Comparison of ENCODE assay signal across 10 cellular contexts in genomic region chr9:128913048-128913900, GRCh38. TPM values are rescaled to one million over a fixed set of nuclear protein-coding genes. Genes with fewer than 3 reads are reported as not detected.
DNase-seq lines count a peak whose midpoint lies in the region; ATAC-seq and TF ChIP-seq lines count a peak whose summit lies in the region.
"Had no signal": no experiment of that assay in that cellular context is flagged by ENCODE, and none has a peak within 500 bp of the region (broad histone marks: within the 10 kb centered on the region; RNA-seq: fewer than 3 reads in every experiment).

No MANE protein-coding gene starts in this region.

- H3K36me3 ChIP-seq in SK-N-SH (replicated peaks in 1 of 2; ENCODE audit: control insufficient read depth in 1 of 2, insufficient read depth in 2 of 2, low read length in 1 of 2) (peaks cover 5 to 42% of the 10 kb centered on the region in 2 experiments), ascending aorta (peaks cover 48 to 61% of the 10 kb centered on the region in 2 donors), liver (ENCODE audit: control insufficient read depth in 4 of 4, insufficient read depth in 3 of 4, low read depth in 1 of 4, low read length in 3 of 4) (peaks cover 4 to 24% (median 17%) of the 10 kb centered on the region in 4 donors), suprapubic skin (peaks cover 43% of the 10 kb centered on the region)

- H3K9me2 ChIP-seq in SK-N-SH = no peaks in the 10 kb centered on the region

- TF ChIP-seq RAD21 in SK-N-SH (IDR thresholded peaks at IDR 0.05; ENCODE audit: low read length) = no peak
- TF ChIP-seq RAD21 in liver (IDR thresholded peaks at IDR 0.05) = no peak

- H3K27ac ChIP-seq in SK-N-SH (ENCODE audit: low read depth in 2 of 2, low read length in 1 of 2) (peak overlapping the region in 1 of 2 experiments; percentile 70; a peak in 1 of 4 replicates), ascending aorta (peak overlapping the region; percentile 94 to 95), liver (ENCODE audit: low read depth in 1 of 2, low read length in 2 of 2) (peak overlapping the region; percentile 34 to 54), suprapubic skin (peak overlapping the region; percentile 79)

- H3K9ac ChIP-seq in SK-N-SH = no peak overlapping the region
- H3K9ac ChIP-seq in liver (ENCODE audit: low read depth in 1 of 2, low read length in 2 of 2) = no peak overlapping the region

- no peak for ATAC-seq in SK-N-SH treated with all-trans-retinoic acid at 6 μM for 48 hours

- no peaks in the 10 kb centered on the region for H3K9me3 ChIP-seq in SK-N-SH
- H3K9me3 ChIP-seq in ascending aorta = no peaks in the 10 kb centered on the region
- no peaks in the 10 kb centered on the region for H3K9me3 ChIP-seq in liver (ENCODE audit: control insufficient read depth in 4 of 4, low read length in 3 of 4)
- H3K9me3 ChIP-seq in suprapubic skin = no peaks in the 10 kb centered on the region

- 90% methylated on average over 11 of the region's 15 CpGs for WGBS in SK-N-SH (ENCODE audit: low lambda C conversion rate)
- 77% methylated on average over 15 of the region's 15 CpGs for WGBS in liver
- 57% methylated on average over 15 of the region's 15 CpGs for WGBS in suprapubic skin

- H3F3A ChIP-seq in SK-N-SH (replicated peaks; ENCODE audit: insufficient read depth) = peaks cover 7% of the 10 kb centered on the region

- peak overlapping the region; percentile 77; the same call in 1 of the 2 replicates for H3K4me2 ChIP-seq in SK-N-SH

- TF ChIP-seq CTCF in SK-N-SH (IDR thresholded peaks at IDR 0.05) = no peak
- no peak for TF ChIP-seq CTCF in ascending aorta (IDR thresholded peaks at IDR 0.05)
- TF ChIP-seq CTCF in liver (IDR thresholded peaks at IDR 0.05; ENCODE audit: low read depth, low read length, missing input control) = no peak
- no peak for TF ChIP-seq CTCF in suprapubic skin (IDR thresholded peaks at IDR 0.05)

- CTCF ChIA-PET in SK-N-SH (lab: Yijun Ruan, JAX) = interaction anchor here (1.0 to 1.2 kb wide), 2 partner anchors 14 to 50 kb away, joined by 3 to 7 read pairs; no protein-coding TSS in a partner anchor

- H3K4me3 ChIP-seq in SK-N-SH (ENCODE audit: low read depth in 2 of 2, low read length in 1 of 2) = no peak overlapping the region
- peak overlapping the region; percentile 2 to 6 for H3K4me3 ChIP-seq in ascending aorta
- no peak overlapping the region for H3K4me3 ChIP-seq in liver (ENCODE audit: low read depth in 1 of 3, low read length in 3 of 3)
- H3K4me3 ChIP-seq in suprapubic skin = no peak overlapping the region

- TF ChIP-seq EP300 in SK-N-SH (IDR thresholded peaks at IDR 0.05; ENCODE audit: borderline replicate concordance in 1 of 2, low read depth in 1 of 2, low read length in 1 of 2) (no peak), suprapubic skin (IDR thresholded peaks at IDR 0.05) (no peak)

- intact Hi-C loops in ascending aorta (cut with DNase I) = no loop called here

- H4K20me1 ChIP-seq in SK-N-SH (ENCODE audit: insufficient read depth) = no peaks in the 10 kb centered on the region

- H3K4me1 ChIP-seq in SK-N-SH (ENCODE audit: control insufficient read depth in 1 of 2, insufficient read depth in 2 of 2, low read depth in 1 of 2, low read length in 1 of 2) = peaks cover 0 to 23% of the 10 kb centered on the region in 2 experiments; a peak in 3 of 4 replicates
- peaks cover 57 to 85% of the 10 kb centered on the region in 2 donors for H3K4me1 ChIP-seq in ascending aorta
- peaks cover 5 to 51% (median 31%) of the 10 kb centered on the region in 4 donors for H3K4me1 ChIP-seq in liver (ENCODE audit: control insufficient read depth in 4 of 4, insufficient read depth in 4 of 4, low read length in 3 of 4)
- peaks cover 85% of the 10 kb centered on the region for H3K4me1 ChIP-seq in suprapubic skin

- POLR2A ChIA-PET in SK-N-SH (lab: Yijun Ruan, JAX) = no interaction called here

- H2AFZ ChIP-seq in SK-N-SH (ENCODE audit: low read depth) = no peak overlapping the region

- TF ChIP-seq POLR2A in suprapubic skin (IDR thresholded peaks at IDR 0.05) = no peak

- peaks cover 46% of the 10 kb centered on the region for H3K79me2 ChIP-seq in SK-N-SH (ENCODE audit: insufficient read depth)

- DNase-seq in SK-N-SH = no peak
- DNase-seq in ascending aorta (ENCODE audit: low spot score in 2 of 2) = no peak
- no peak for DNase-seq in suprapubic skin (ENCODE audit: low spot score in 2 of 2)
- DNase-seq in globus pallidus (ENCODE audit: low spot score) = no peak
- no peak for DNase-seq in activated CD4-positive, CD25-positive, alpha-beta regulatory T cell treated with anti-CD3 and anti-CD28 coated beads, Interleukin-2, amount 50 U/mL, for 72 hours
- no peak for DNase-seq in SKM-1 (lab: John Stamatoyannopoulos, UW; ENCODE audit: unreplicated experiment)
- DNase-seq: midbrain, NCI-H187 had no signal

- H3K27me3 ChIP-seq in SK-N-SH (ENCODE audit: insufficient read depth) = no peaks in the 10 kb centered on the region
- no peaks in the 10 kb centered on the region for H3K27me3 ChIP-seq in ascending aorta
- H3K27me3 ChIP-seq in liver (ENCODE audit: control insufficient read depth in 4 of 4, insufficient read depth in 4 of 4, low read length in 3 of 4) = no peaks in the 10 kb centered on the region
- no peaks in the 10 kb centered on the region for H3K27me3 ChIP-seq in suprapubic skin

TF ChIP-seq in SK-N-SH, 30 proteins besides CTCF, POLR2A, EP300 and RAD21 (continues in another document):
- TF ChIP-seq NFIC (IDR thresholded peaks at IDR 0.05; ENCODE audit: borderline replicate concordance) (no peak), YY1 (IDR thresholded peaks at IDR 0.05; ENCODE audit: low read depth) (no peak), GATA2 (CRISPR knock-in tag; IDR thresholded peaks at IDR 0.05) (no peak)

TF ChIP-seq in SK-N-SH treated with all-trans-retinoic acid at 6 μM for 48 hours, 23 proteins besides CTCF, POLR2A, EP300 and RAD21 (continues in another document):
- TF ChIP-seq ZFP30 (CRISPR knock-in tag; IDR thresholded peaks at IDR 0.05) = no peak
- TF ChIP-seq CSRNP3 (CRISPR knock-in tag; IDR thresholded peaks at IDR 0.05) = no peak
- TF ChIP-seq BACH2 (CRISPR knock-in tag; IDR thresholded peaks at IDR 0.05; ENCODE audit: borderline replicate concordance) = no peak

TF ChIP-seq in liver, 16 proteins besides CTCF, POLR2A, EP300 and RAD21:
- no peak for TF ChIP-seq RXRA (IDR thresholded peaks at IDR 0.05)
- TF ChIP-seq YY1 (IDR thresholded peaks at IDR 0.05) = no peak

RNA-seq across cellular contexts. Expression of gene PHYHD1, which starts 7.5 kb away (rescaled TPM):
- polyA plus RNA-seq in SK-N-SH (2012; rRNA removed) = 0.19 TPM in 1 of 2 replicates, not detected in the other
- not detected in 2 replicates for polyA plus RNA-seq in SK-N-SH (2012; cell fraction: cytosol; rRNA removed)
- 0.26 and 0.49 TPM in 2 replicates for polyA plus RNA-seq in SK-N-SH (2012; cell fraction: nucleus; rRNA removed)
- total RNA-seq in ascending aorta = 46.1 TPM
- total RNA-seq in liver = 10 to 100 TPM in 1 of 2 donors, 1 to 10 TPM in 1; 9.2 to 28.4 TPM
- polyA plus RNA-seq in liver = 10 to 100 TPM; 34.2 to 72.8 TPM
- total RNA-seq in suprapubic skin = 10 to 100 TPM; 39.1 to 73.5 (median 49.5) TPM

RNA-seq across cellular contexts. Expression of gene LRRC8A, which starts 31.3 kb away (rescaled TPM):
- polyA plus RNA-seq in SK-N-SH (2012; rRNA removed) (28.6 and 30.4 TPM in 2 replicates), liver (10 to 100 TPM; 14.6 to 19.9 TPM)
- 17.5 and 25.6 TPM in 2 replicates for polyA plus RNA-seq in SK-N-SH (2012; cell fraction: cytosol; rRNA removed)
- 20.1 and 21.2 TPM in 2 replicates for polyA plus RNA-seq in SK-N-SH (2012; cell fraction: nucleus; rRNA removed)
- total RNA-seq in ascending aorta (227 TPM), liver (10 to 100 TPM; 15.8 to 22.8 TPM), suprapubic skin (100 to 1,000 TPM in 3 of 4 donors, 10 to 100 TPM in 1; 77.3 to 127 (median 108) TPM)

RNA-seq across cellular contexts. Expression of gene KYAT1, which starts 31.5 kb away (rescaled TPM):
- polyA plus RNA-seq in SK-N-SH (2012; rRNA removed) = 9.4 and 13.3 TPM in 2 replicates
- 5.8 and 7.4 TPM in 2 replicates for polyA plus RNA-seq in SK-N-SH (2012; cell fraction: cytosol; rRNA removed)
- polyA plus RNA-seq in SK-N-SH (2012; cell fraction: nucleus; rRNA removed) = 44.4 and 51.5 TPM in 2 replicates
- 4.9 TPM for total RNA-seq in ascending aorta
- total RNA-seq in liver = 1 to 10 TPM; 6.9 to 8.1 TPM
- 1 to 10 TPM; 3.8 to 8.0 TPM for polyA plus RNA-seq in liver
- 10 to 100 TPM; 10.6 to 17.1 (median 14.6) TPM for total RNA-seq in suprapubic skin

RNA-seq across cellular contexts. Expression of gene DOLK, which starts 34.1 kb away (rescaled TPM):
- polyA plus RNA-seq in SK-N-SH (2012; rRNA removed) (23.1 and 31.7 TPM in 2 replicates), liver (10 to 100 TPM in 1 of 2 donors, 1 to 10 TPM in 1; 9.5 to 15.3 TPM)
- 15.8 and 23.1 TPM in 2 replicates for polyA plus RNA-seq in SK-N-SH (2012; cell fraction: cytosol; rRNA removed)
- 12.1 and 15.0 TPM in 2 replicates for polyA plus RNA-seq in SK-N-SH (2012; cell fraction: nucleus; rRNA removed)
- total RNA-seq in ascending aorta (5.0 TPM), liver (10 to 100 TPM; 10.0 to 13.4 TPM), suprapubic skin (10 to 100 TPM in 3 of 4 donors, 1 to 10 TPM in 1; 5.2 to 12.7 (median 10.8) TPM)

RNA-seq across cellular contexts. Expression of gene NUP188, which starts 34.2 kb away (rescaled TPM):
- 41.5 and 49.5 TPM in 2 replicates for polyA plus RNA-seq in SK-N-SH (2012; rRNA removed)
- polyA plus RNA-seq in SK-N-SH (2012; cell fraction: cytosol; rRNA removed) = 19.7 and 29.6 TPM in 2 replicates
- polyA plus RNA-seq in SK-N-SH (2012; cell fraction: nucleus; rRNA removed) = 74.3 and 77.1 TPM in 2 replicates
- 45.0 TPM for total RNA-seq in ascending aorta
- 10 to 100 TPM; 31.4 to 34.7 TPM for total RNA-seq in liver
- 1 to 10 TPM; 6.9 to 7.0 TPM for polyA plus RNA-seq in liver
- 100 to 1,000 TPM in 1 of 4 donors, 10 to 100 TPM in 3; 53.6 to 104 (median 60.6) TPM for total RNA-seq in suprapubic skin

Comparison
In these comparisons a context has a peak if more than half of its experiments do, and no peak if none do; other contexts are left out.
1. H3K4me3 ChIP-seq: peak in ascending aorta (2 of 2); none in SK-N-SH (0 of 2), liver (0 of 3) and suprapubic skin (single experiment).